In the genomic region with DNA sequence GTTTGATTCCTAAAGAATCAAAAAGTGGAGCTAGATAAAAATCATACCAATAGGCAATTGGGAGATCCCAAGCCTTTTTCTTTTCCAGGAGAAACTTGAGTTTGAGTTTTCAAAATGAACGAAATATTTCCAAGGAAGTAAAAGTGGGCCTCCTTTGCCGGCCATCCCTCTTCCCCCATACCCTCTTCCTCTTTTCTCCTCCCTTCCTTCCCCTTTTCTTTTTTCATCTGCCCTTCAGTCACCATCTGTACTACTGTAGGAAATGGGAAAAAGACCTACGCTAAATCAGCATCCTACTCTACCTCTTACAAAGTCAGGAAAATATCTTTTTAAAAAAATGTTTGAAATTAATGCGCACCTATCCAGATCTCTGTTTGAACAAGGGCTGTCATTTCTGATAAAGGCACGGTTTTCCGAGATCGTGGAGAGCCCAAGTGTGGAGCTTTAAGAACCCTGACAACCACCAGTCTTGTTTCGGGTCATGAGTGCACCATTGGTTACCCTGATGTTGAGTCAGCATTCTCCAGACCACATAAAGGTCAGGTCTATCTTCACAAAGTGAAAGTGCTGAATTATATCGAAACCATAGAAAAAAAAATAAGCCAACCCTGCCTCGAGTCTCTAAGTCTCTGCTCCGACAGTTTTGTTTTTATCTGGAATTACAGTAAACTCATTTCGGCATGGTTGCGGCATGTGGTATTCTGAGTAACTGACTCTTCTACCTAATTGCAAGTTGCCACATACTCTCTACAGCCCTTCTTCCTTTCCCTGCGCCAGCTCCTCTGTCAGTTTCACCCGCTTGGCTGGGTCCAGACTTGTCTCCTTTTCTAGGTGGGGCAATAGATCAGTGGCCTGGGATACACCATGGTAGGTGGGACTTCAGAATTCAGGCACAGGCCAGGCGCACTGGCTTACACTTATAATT, we compare ENCODE assay signal across 8 cellular contexts.
DNase-seq lines count a peak whose midpoint lies in the region; ATAC-seq lines count a peak whose summit lies in the region.

No MANE protein-coding gene starts in this region.

- peak overlapping the region; percentile 92 to 97 for H3K27ac Mint-ChIP-seq in effector memory CD8-positive, alpha-beta T cell
- peak overlapping the region; percentile 80 for H3K27ac Mint-ChIP-seq in stimulated activated naive B cell treated with anti-CD40 and anti-IgM and Interleukin-4, amounts not matched to agents 10 μg/mL and 1 μg/mL and 100 μg/mL, for 72 hours

- no peaks in the 10 kb centered on the region for H3K27me3 Mint-ChIP-seq in effector memory CD8-positive, alpha-beta T cell
- peaks cover 0 to 4% of the 10 kb centered on the region in 2 donors for H3K27me3 Mint-ChIP-seq in stimulated activated naive B cell treated with anti-CD40 and anti-IgM and Interleukin-4, amounts not matched to agents 10 μg/mL and 1 μg/mL and 100 μg/mL, for 72 hours

- H3K9me3 Mint-ChIP-seq in effector memory CD8-positive, alpha-beta T cell, result no peaks in the 10 kb centered on the region
- H3K9me3 Mint-ChIP-seq in stimulated activated naive B cell treated with anti-CD40 and anti-IgM and Interleukin-4, amounts not matched to agents 10 μg/mL and 1 μg/mL and 100 μg/mL, for 72 hours, result peaks cover 0 to 2% of the 10 kb centered on the region in 2 donors

- H3K36me3 Mint-ChIP-seq in effector memory CD8-positive, alpha-beta T cell (ENCODE audit: insufficient read depth), result peaks cover 6% of the 10 kb centered on the region
- H3K36me3 Mint-ChIP-seq in stimulated activated naive B cell treated with anti-CD40 and anti-IgM and Interleukin-4, amounts not matched to agents 10 μg/mL and 1 μg/mL and 100 μg/mL, for 72 hours, result no peaks in the 10 kb centered on the region

- H3K4me1 Mint-ChIP-seq in effector memory CD8-positive, alpha-beta T cell (ENCODE audit: low read depth in 2 of 2), result peaks cover 24 to 33% of the 10 kb centered on the region in 2 donors
- H3K4me1 Mint-ChIP-seq in stimulated activated naive B cell treated with anti-CD40 and anti-IgM and Interleukin-4, amounts not matched to agents 10 μg/mL and 1 μg/mL and 100 μg/mL, for 72 hours, result peaks cover 17 to 20% of the 10 kb centered on the region in 2 donors

- peak; percentile 21 for DNase-seq in T follicular helper cell (ENCODE audit: low read depth)
- peak; percentile 23 to 30 (median 29) for DNase-seq in effector memory CD8-positive, alpha-beta T cell
- DNase-seq in stimulated activated naive B cell treated with anti-CD40 and anti-IgM and Interleukin-4, amounts not matched to agents 10 μg/mL and 1 μg/mL and 100 μg/mL, for 72 hours, result peak; percentile 26
- no peak for DNase-seq in NCI-H2196 treated with DMSO at 0.1 percent for 48 hours (lab: John Stamatoyannopoulos, UW; ENCODE audit: unreplicated experiment)
- no peak for DNase-seq in NCI-H2029 (lab: John Stamatoyannopoulos, UW)
- DNase-seq in NCI-H69 (lab: John Stamatoyannopoulos, UW), result no peak

- ATAC-seq in GM19025 (IDR thresholded peaks at IDR 0.05; ENCODE audit: low read depth, unreplicated experiment) (peak; percentile 98), HG02970 (IDR thresholded peaks at IDR 0.05; ENCODE audit: low FRiP score, unreplicated experiment) (peak; percentile 87)
- peak; percentile 96 for ATAC-seq in effector memory CD8-positive, alpha-beta T cell (replicated peaks)
- peak; percentile 86 to 91 for ATAC-seq in stimulated activated naive B cell treated with anti-CD40 and anti-IgM and Interleukin-4, amounts not matched to agents 10 μg/mL and 1 μg/mL and 100 μg/mL, for 72 hours (replicated peaks)

- peak overlapping the region; percentile 85 to 90 for H3K4me3 Mint-ChIP-seq in effector memory CD8-positive, alpha-beta T cell
- peak overlapping the region; percentile 20 to 43 for H3K4me3 Mint-ChIP-seq in stimulated activated naive B cell treated with anti-CD40 and anti-IgM and Interleukin-4, amounts not matched to agents 10 μg/mL and 1 μg/mL and 100 μg/mL, for 72 hours

Comparison
In these comparisons a context has a peak if more than half of its experiments do, and no peak if none do; other contexts are left out.
1. DNase-seq: peak in T follicular helper cell (single experiment), effector memory CD8-positive, alpha-beta T cell (3 of 3) and stimulated activated naive B cell treated with anti-CD40 and anti-IgM and Interleukin-4, amounts not matched to agents 10 μg/mL and 1 μg/mL and 100 μg/mL, for 72 hours (single experiment); none in NCI-H2196 treated with DMSO at 0.1 percent for 48 hours (single experiment), NCI-H2029 (single experiment) and NCI-H69 (single experiment).
2. Peak in every context shown above with its lines, with median percentiles within 50 percentile points of each other: ATAC-seq.